Comparison of ENCODE assay signal across 15 cellular contexts in genomic region chr11:17391493-17392355, GRCh38. TPM values are rescaled to one million over a fixed set of nuclear protein-coding genes. Genes with fewer than 3 reads are reported as not detected.
A peak's percentile ranks its signal among the peaks of the same experiment; 100 is the strongest.
DNase-seq lines count a peak whose midpoint lies in the region; ATAC-seq and TF ChIP-seq lines count a peak whose summit lies in the region.
"Had no signal": no experiment of that assay in that cellular context is flagged by ENCODE, and none has a peak within 500 bp of the region (broad histone marks: within the 10 kb centered on the region; RNA-seq: fewer than 3 reads in every experiment).

No MANE protein-coding gene starts in this region.

- intact Hi-C loops in OCI-LY7 (cut with micrococcal nuclease; ENCODE audit: unreplicated experiment), result no loop called here

- H3K27me3 ChIP-seq in SK-N-SH (ENCODE audit: insufficient read depth), result peaks cover 15% of the 10 kb centered on the region
- no peaks in the 10 kb centered on the region for H3K27me3 ChIP-seq in MG63
- H3K27me3 ChIP-seq: testis had no signal

- ATAC-seq in SK-N-SH treated with all-trans-retinoic acid at 6 μM for 48 hours, result no peak
- ATAC-seq in stimulated activated naive B cell treated with anti-CD40 and anti-IgM and Interleukin-4, amounts not matched to agents 10 μg/mL and 1 μg/mL and 100 μg/mL, for 72 hours (replicated peaks), result peak; percentile 34 to 39
- ATAC-seq: activated naive CD8-positive, alpha-beta T cell treated with anti-CD3 and anti-CD28 coated beads, Interleukin-2, amount 50 U/mL, for 24 hours had no signal

- H3K4me1 ChIP-seq in SK-N-SH (ENCODE audit: control insufficient read depth in 1 of 2, insufficient read depth in 2 of 2, low read depth in 1 of 2, low read length in 1 of 2) (peaks cover 0 to 4% of the 10 kb centered on the region in 2 experiments; a peak in 1 of 4 replicates), OCI-LY7 (ENCODE audit: insufficient read depth, low read length, poor library complexity, severe bottlenecking) (peaks cover 50% of the 10 kb centered on the region)

- TF ChIP-seq EP300 in SK-N-SH (IDR thresholded peaks at IDR 0.05; ENCODE audit: borderline replicate concordance in 1 of 2, low read depth in 1 of 2, low read length in 1 of 2), result no peak

- H3K27ac ChIP-seq in SK-N-SH (ENCODE audit: low read depth in 2 of 2, low read length in 1 of 2), result no peak overlapping the region
- H3K27ac ChIP-seq in OCI-LY7 (ENCODE audit: low read depth, low read length, poor library complexity, severe bottlenecking), result peak overlapping the region; percentile 80
- H3K27ac ChIP-seq: testis had no signal

- H3F3A ChIP-seq in SK-N-SH (replicated peaks; ENCODE audit: insufficient read depth), result no peaks in the 10 kb centered on the region

- POLR2A ChIA-PET in SK-N-SH (lab: Yijun Ruan, JAX), result no interaction called here
- POLR2A ChIA-PET in OCI-LY7 (lab: Charles Lee), result interaction anchor here (2.7 kb wide), 1 partner anchor 9 kb away, joined by 10 read pairs; no protein-coding TSS in a partner anchor

- TF ChIP-seq CTCF in SK-N-SH (IDR thresholded peaks at IDR 0.05) (no peak), OCI-LY7 (conservative IDR thresholded peaks at IDR 0.05; ENCODE audit: low read length) (no peak)

- CTCF ChIA-PET in SK-N-SH (lab: Yijun Ruan, JAX), result interaction anchor here (0.6 to 18.5 kb wide), 3 partner anchors 8 to 1035 kb away, joined by 4 to 1101 read pairs (median 16); no protein-coding TSS in a partner anchor
- CTCF ChIA-PET in OCI-LY7 (lab: Charles Lee; ENCODE audit: unreplicated experiment), result no interaction called here

- no TSS peak for BruUV-seq in OCI-LY7 (replicated peaks; lab: Mats Ljungman, UMichigan)

- peak overlapping the region; percentile 21 for H3K27ac Mint-ChIP-seq in stimulated activated naive B cell treated with anti-CD40 and anti-IgM and Interleukin-4, amounts not matched to agents 10 μg/mL and 1 μg/mL and 100 μg/mL, for 72 hours
- H3K27ac Mint-ChIP-seq: activated naive CD8-positive, alpha-beta T cell treated with anti-CD3 and anti-CD28 coated beads, Interleukin-2, amount 50 U/mL, for 24 hours had no signal

- peak; percentile 12 for DNase-seq in SK-N-SH
- DNase-seq in NCI-H187 (lab: John Stamatoyannopoulos, UW), result peak; percentile 56 to 62
- DNase-seq in OCI-LY7 (ENCODE audit: low spot score), result peak; percentile 87
- DNase-seq in stimulated activated naive B cell treated with anti-CD40 and anti-IgM and Interleukin-4, amounts not matched to agents 10 μg/mL and 1 μg/mL and 100 μg/mL, for 72 hours, result no peak
- no peak for DNase-seq in MG63
- DNase-seq in effector CD8-positive, alpha-beta T cell (lab: John Stamatoyannopoulos, UW), result no peak
- no peak for DNase-seq in DMS 273 (lab: John Stamatoyannopoulos, UW; ENCODE audit: unreplicated experiment)
- DNase-seq: ACHN; activated CD4-positive, CD25-positive, alpha-beta regulatory T cell; activated naive CD8-positive, alpha-beta T cell treated with anti-CD3 and anti-CD28 coated beads, Interleukin-2, amount 50 U/mL, for 24 hours; midbrain; testis had no signal

- H3K9ac ChIP-seq in SK-N-SH, result no peak overlapping the region

- H2AFZ ChIP-seq in SK-N-SH (ENCODE audit: low read depth), result no peak overlapping the region
- no peak overlapping the region for H2AFZ ChIP-seq in OCI-LY7 (ENCODE audit: low read length)

- H3K4me3 Mint-ChIP-seq in stimulated activated naive B cell treated with anti-CD40 and anti-IgM and Interleukin-4, amounts not matched to agents 10 μg/mL and 1 μg/mL and 100 μg/mL, for 72 hours, result no peak overlapping the region
- H3K4me3 Mint-ChIP-seq: activated naive CD8-positive, alpha-beta T cell treated with anti-CD3 and anti-CD28 coated beads, Interleukin-2, amount 50 U/mL, for 24 hours had no signal

- no peaks in the 10 kb centered on the region for H3K79me2 ChIP-seq in SK-N-SH (ENCODE audit: insufficient read depth)
- H3K79me2 ChIP-seq in OCI-LY7 (ENCODE audit: insufficient read depth, low read depth, low read length), result no peaks in the 10 kb centered on the region

- WGBS in SK-N-SH (ENCODE audit: low lambda C conversion rate), result 49% methylated on average over 3 of the region's 3 CpGs

- no peaks in the 10 kb centered on the region for H3K9me3 ChIP-seq in SK-N-SH
- no peaks in the 10 kb centered on the region for H3K9me3 ChIP-seq in OCI-LY7 (ENCODE audit: low read length)
- H3K9me3 ChIP-seq in MG63, result no peaks in the 10 kb centered on the region
- H3K9me3 ChIP-seq: testis had no signal

- H3K9me3 Mint-ChIP-seq in stimulated activated naive B cell treated with anti-CD40 and anti-IgM and Interleukin-4, amounts not matched to agents 10 μg/mL and 1 μg/mL and 100 μg/mL, for 72 hours, result no peaks in the 10 kb centered on the region
- H3K9me3 Mint-ChIP-seq: activated naive CD8-positive, alpha-beta T cell treated with anti-CD3 and anti-CD28 coated beads, Interleukin-2, amount 50 U/mL, for 24 hours had no signal

- H3K27me3 Mint-ChIP-seq in stimulated activated naive B cell treated with anti-CD40 and anti-IgM and Interleukin-4, amounts not matched to agents 10 μg/mL and 1 μg/mL and 100 μg/mL, for 72 hours, result peaks cover 15 to 31% of the 10 kb centered on the region in 2 donors

- no peak overlapping the region for H3K4me2 ChIP-seq in SK-N-SH
- H3K4me2 ChIP-seq in OCI-LY7 (ENCODE audit: low read length), result peak overlapping the region; percentile 74

- peaks cover 0 to 9% of the 10 kb centered on the region in 2 donors for H3K36me3 Mint-ChIP-seq in stimulated activated naive B cell treated with anti-CD40 and anti-IgM and Interleukin-4, amounts not matched to agents 10 μg/mL and 1 μg/mL and 100 μg/mL, for 72 hours

- H4K20me1 ChIP-seq in SK-N-SH (ENCODE audit: insufficient read depth) (no peaks in the 10 kb centered on the region), OCI-LY7 (ENCODE audit: insufficient read depth, low read length) (no peaks in the 10 kb centered on the region)

- TF ChIP-seq RAD21 in SK-N-SH (IDR thresholded peaks at IDR 0.05; ENCODE audit: low read length), result no peak

- no peaks in the 10 kb centered on the region for H3K9me2 ChIP-seq in SK-N-SH
- H3K9me2 ChIP-seq in OCI-LY7 (ENCODE audit: insufficient read depth, low read length), result no peaks in the 10 kb centered on the region

- peaks cover 22 to 51% of the 10 kb centered on the region in 2 donors for H3K4me1 Mint-ChIP-seq in stimulated activated naive B cell treated with anti-CD40 and anti-IgM and Interleukin-4, amounts not matched to agents 10 μg/mL and 1 μg/mL and 100 μg/mL, for 72 hours

- H3K36me3 ChIP-seq in SK-N-SH (replicated peaks in 1 of 2; ENCODE audit: control insufficient read depth in 1 of 2, insufficient read depth in 2 of 2, low read length in 1 of 2) (no peaks in the 10 kb centered on the region), OCI-LY7 (ENCODE audit: insufficient read depth, low read length) (no peaks in the 10 kb centered on the region), MG63 (no peaks in the 10 kb centered on the region)

- H3K4me3 ChIP-seq in SK-N-SH (ENCODE audit: low read depth in 2 of 2, low read length in 1 of 2), result no peak overlapping the region
- H3K4me3 ChIP-seq in OCI-LY7 (ENCODE audit: low read depth, low read length, poor library complexity, severe bottlenecking), result peak overlapping the region; percentile 48
- H3K4me3 ChIP-seq in MG63, result no peak overlapping the region
- H3K4me3 ChIP-seq: testis had no signal

TF ChIP-seq in SK-N-SH, 30 proteins besides CTCF, POLR2A, EP300 and RAD21 (continues in another document):
- TF ChIP-seq PBX3 (IDR thresholded peaks at IDR 0.05), result no peak
- no peak for TF ChIP-seq TCF12 (IDR thresholded peaks at IDR 0.05)

TF ChIP-seq in SK-N-SH treated with all-trans-retinoic acid at 6 μM for 48 hours, 23 proteins besides CTCF, POLR2A, EP300 and RAD21 (continues in another document):
- no peak for TF ChIP-seq OSR1 (CRISPR knock-in tag; IDR thresholded peaks at IDR 0.05)
- TF ChIP-seq PATZ1 (CRISPR knock-in tag; IDR thresholded peaks at IDR 0.05; ENCODE audit: borderline replicate concordance), result no peak
- no peak for TF ChIP-seq ZNF565 (CRISPR knock-in tag; conservative IDR thresholded peaks at IDR 0.05; ENCODE audit: low read depth)
- no peak for TF ChIP-seq ZC3H10 (CRISPR knock-in tag; IDR thresholded peaks at IDR 0.05)
- no peak for TF ChIP-seq BACH2 (CRISPR knock-in tag; IDR thresholded peaks at IDR 0.05; ENCODE audit: borderline replicate concordance)
- TF ChIP-seq ZNF70 (CRISPR knock-in tag; IDR thresholded peaks at IDR 0.05), result no peak

RNA-seq across cellular contexts. Expression of gene KCNJ11, which starts 3.3 kb away (rescaled TPM):
- 0.13 and 0.23 TPM in 2 replicates for polyA plus RNA-seq in SK-N-SH (2012; rRNA removed)
- polyA plus RNA-seq in SK-N-SH (2012; cell fraction: cytosol; rRNA removed), result 0.09 and 0.22 TPM in 2 replicates
- polyA plus RNA-seq in SK-N-SH (2012; cell fraction: nucleus; rRNA removed), result 0.23 and 0.35 TPM in 2 replicates
- total RNA-seq in OCI-LY7 (2014; rRNA removed; shearing (Covaris generic)), result 5.1 and 7.0 TPM in 2 replicates
- 7.5 and 8.0 TPM in 2 replicates for total RNA-seq in OCI-LY7 (2022)
- not detected in 2 replicates for total RNA-seq in MG63 (2014; rRNA removed; shearing (Covaris generic); ENCODE audit: low replicate concordance)
- total RNA-seq: Daoy, M059J had no signal

RNA-seq across cellular contexts. Expression of gene NCR3LG1, which starts 40.1 kb away (rescaled TPM):
- 0.67 and 1.2 TPM in 2 replicates for polyA plus RNA-seq in SK-N-SH (2012; rRNA removed)
- polyA plus RNA-seq in SK-N-SH (2012; cell fraction: cytosol; rRNA removed), result 0.41 and 0.52 TPM in 2 replicates
- 2.1 and 3.6 TPM in 2 replicates for polyA plus RNA-seq in SK-N-SH (2012; cell fraction: nucleus; rRNA removed)
- 6.0 and 7.7 TPM in 2 replicates for total RNA-seq in OCI-LY7 (2014; rRNA removed; shearing (Covaris generic))
- 22.3 and 23.0 TPM in 2 replicates for total RNA-seq in OCI-LY7 (2022)
- total RNA-seq in MG63 (2014; rRNA removed; shearing (Covaris generic); ENCODE audit: low replicate concordance), result 0.17 and 0.20 TPM in 2 replicates

Comparison
In these comparisons a context has a peak if more than half of its experiments do, and no peak if none do; other contexts are left out.
1. DNase-seq: peak in SK-N-SH (single experiment), NCI-H187 (2 of 2) and OCI-LY7 (single experiment); none in stimulated activated naive B cell treated with anti-CD40 and anti-IgM and Interleukin-4, amounts not matched to agents 10 μg/mL and 1 μg/mL and 100 μg/mL, for 72 hours (single experiment), MG63 (single experiment), effector CD8-positive, alpha-beta T cell (single experiment) and DMS 273 (single experiment).